1 cellular context compared by ENCODE assay signal in genomic region chr17:32142038-32142856, GRCh38.
A peak's percentile ranks its signal among the peaks of the same experiment; 100 is the strongest.
TF ChIP-seq lines count a peak whose summit lies in the region.

Gene RHOT1 (plus strand): TSS chr17:32142502. CDS start chr17:32142693, 191 bp downstream.

TF ChIP-seq in K562, 482 proteins besides CTCF, POLR2A, EP300 and RAD21 (continued from another document and continues in another):
- TF ChIP-seq AFF1 (IDR thresholded peaks at IDR 0.05; ENCODE audit: low read depth in 1 of 2, partially characterized antibody in 2 of 2) = peak in 1 of 2 experiments; percentile 30
- TF ChIP-seq, protein P1, sequence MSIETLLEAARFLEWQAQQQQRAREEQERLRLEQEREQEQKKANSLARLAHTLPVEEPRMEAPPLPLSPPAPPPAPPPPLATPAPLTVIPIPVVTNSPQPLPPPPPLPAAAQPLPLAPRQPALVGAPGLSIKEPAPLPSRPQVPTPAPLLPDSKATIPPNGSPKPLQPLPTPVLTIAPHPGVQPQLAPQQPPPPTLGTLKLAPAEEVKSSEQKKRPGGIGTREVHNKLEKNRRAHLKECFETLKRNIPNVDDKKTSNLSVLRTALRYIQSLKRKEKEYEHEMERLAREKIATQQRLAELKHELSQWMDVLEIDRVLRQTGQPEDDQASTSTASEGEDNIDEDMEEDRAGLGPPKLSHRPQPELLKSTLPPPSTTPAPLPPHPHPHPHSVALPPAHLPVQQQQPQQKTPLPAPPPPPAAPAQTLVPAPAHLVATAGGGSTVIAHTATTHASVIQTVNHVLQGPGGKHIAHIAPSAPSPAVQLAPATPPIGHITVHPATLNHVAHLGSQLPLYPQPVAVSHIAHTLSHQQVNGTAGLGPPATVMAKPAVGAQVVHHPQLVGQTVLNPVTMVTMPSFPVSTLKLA (conservative IDR thresholded peaks at IDR 0.05) = peak; percentile 25 to 42; a peak in 1 of 4 replicates
- TF ChIP-seq, protein P2, sequence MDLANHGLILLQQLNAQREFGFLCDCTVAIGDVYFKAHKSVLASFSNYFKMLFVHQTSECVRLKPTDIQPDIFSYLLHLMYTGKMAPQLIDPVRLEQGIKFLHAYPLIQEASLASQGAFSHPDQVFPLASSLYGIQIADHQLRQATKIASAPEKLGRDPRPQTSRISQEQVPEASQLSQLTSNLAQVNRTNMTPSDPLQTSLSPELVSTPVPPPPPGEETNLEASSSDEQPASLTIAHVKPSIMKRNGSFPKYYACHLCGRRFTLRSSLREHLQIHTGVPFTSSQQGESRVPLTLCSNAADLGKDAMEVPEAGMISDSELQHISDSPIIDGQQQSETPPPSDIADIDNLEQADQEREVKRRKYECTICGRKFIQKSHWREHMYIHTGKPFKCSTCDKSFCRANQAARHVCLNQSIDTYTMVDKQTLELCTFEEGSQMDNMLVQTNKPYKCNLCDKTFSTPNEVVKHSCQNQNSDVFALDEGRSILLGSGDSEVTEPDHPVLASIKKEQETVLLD (IDR thresholded peaks at IDR 0.05) = peak; percentile 66; the same call in 1 of the 2 replicates
- no peak for TF ChIP-seq MTF1 (CRISPR knock-in tag; IDR thresholded peaks at IDR 0.05; ENCODE audit: borderline replicate concordance)
- TF ChIP-seq, protein P3, sequence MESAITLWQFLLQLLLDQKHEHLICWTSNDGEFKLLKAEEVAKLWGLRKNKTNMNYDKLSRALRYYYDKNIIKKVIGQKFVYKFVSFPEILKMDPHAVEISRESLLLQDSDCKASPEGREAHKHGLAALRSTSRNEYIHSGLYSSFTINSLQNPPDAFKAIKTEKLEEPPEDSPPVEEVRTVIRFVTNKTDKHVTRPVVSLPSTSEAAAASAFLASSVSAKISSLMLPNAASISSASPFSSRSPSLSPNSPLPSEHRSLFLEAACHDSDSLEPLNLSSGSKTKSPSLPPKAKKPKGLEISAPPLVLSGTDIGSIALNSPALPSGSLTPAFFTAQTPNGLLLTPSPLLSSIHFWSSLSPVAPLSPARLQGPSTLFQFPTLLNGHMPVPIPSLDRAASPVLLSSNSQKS (CRISPR knock-in tag; IDR thresholded peaks at IDR 0.05) = no peak
- TF ChIP-seq, protein P4, sequence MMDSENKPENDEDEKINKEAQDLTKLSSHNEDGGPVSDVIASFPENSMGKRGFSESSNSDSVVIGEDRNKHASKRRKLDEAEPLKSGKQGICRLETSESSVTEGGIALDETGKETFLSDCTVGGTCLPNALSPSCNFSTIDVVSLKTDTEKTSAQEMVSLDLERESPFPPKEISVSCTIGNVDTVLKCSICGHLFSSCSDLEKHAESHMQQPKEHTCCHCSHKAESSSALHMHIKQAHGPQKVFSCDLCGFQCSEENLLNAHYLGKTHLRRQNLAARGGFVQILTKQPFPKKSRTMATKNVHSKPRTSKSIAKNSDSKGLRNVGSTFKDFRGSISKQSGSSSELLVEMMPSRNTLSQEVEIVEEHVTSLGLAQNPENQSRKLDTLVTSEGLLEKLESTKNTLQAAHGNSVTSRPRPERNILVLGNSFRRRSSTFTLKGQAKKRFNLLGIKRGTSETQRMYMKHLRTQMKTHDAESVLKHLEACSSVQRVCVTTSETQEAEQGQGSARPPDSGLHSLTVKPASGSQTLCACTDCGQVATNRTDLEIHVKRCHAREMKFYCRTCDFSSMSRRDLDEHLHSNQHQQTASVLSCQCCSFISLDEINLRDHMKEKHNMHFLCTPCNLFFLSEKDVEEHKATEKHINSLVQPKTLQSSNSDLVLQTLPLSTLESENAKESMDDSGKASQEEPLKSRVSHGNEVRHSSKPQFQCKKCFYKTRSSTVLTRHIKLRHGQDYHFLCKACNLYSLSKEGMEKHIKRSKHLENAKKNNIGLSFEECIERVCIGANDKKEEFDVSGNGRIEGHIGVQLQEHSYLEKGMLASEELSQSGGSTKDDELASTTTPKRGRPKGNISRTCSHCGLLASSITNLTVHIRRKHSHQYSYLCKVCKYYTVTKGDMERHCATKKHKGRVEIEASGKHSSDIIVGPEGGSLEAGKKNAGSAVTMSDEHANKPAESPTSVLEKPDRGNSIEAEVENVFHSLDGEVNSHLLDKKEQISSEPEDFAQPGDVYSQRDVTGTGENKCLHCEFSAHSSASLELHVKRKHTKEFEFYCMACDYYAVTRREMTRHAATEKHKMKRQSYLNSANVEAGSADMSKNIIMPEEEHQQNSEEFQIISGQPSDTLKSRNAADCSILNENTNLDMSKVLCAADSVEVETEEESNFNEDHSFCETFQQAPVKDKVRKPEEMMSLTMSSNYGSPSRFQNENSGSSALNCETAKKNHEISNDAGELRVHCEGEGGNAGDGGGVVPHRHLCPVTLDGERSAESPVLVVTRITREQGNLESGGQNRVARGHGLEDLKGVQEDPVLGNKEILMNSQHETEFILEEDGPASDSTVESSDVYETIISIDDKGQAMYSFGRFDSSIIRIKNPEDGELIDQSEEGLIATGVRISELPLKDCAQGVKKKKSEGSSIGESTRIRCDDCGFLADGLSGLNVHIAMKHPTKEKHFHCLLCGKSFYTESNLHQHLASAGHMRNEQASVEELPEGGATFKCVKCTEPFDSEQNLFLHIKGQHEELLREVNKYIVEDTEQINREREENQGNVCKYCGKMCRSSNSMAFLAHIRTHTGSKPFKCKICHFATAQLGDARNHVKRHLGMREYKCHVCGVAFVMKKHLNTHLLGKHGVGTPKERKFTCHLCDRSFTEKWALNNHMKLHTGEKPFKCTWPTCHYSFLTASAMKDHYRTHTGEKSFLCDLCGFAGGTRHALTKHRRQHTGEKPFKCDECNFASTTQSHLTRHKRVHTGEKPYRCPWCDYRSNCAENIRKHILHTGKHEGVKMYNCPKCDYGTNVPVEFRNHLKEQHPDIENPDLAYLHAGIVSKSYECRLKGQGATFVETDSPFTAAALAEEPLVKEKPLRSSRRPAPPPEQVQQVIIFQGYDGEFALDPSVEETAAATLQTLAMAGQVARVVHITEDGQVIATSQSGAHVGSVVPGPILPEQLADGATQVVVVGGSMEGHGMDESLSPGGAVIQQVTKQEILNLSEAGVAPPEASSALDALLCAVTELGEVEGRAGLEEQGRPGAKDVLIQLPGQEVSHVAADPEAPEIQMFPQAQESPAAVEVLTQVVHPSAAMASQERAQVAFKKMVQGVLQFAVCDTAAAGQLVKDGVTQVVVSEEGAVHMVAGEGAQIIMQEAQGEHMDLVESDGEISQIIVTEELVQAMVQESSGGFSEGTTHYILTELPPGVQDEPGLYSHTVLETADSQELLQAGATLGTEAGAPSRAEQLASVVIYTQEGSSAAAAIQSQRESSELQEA (IDR thresholded peaks at IDR 0.05; ENCODE audit: low read depth) = peak; percentile 92
- peak; percentile 64 for TF ChIP-seq HDAC2 (IDR thresholded peaks at IDR 0.05)
- TF ChIP-seq KAT7 (CRISPR knock-in tag; IDR thresholded peaks at IDR 0.05; ENCODE audit: borderline replicate concordance) = peak; percentile 51; the same call in 1 of the 2 replicates
- TF ChIP-seq MEIS2 (IDR thresholded peaks at IDR 0.05; ENCODE audit: partially characterized antibody) = peak; percentile 16
- peak; percentile 64 for TF ChIP-seq NEUROD1 (IDR thresholded peaks at IDR 0.05; ENCODE audit: borderline replicate concordance, low read depth, low read length, partially characterized antibody)
- TF ChIP-seq, protein P5, sequence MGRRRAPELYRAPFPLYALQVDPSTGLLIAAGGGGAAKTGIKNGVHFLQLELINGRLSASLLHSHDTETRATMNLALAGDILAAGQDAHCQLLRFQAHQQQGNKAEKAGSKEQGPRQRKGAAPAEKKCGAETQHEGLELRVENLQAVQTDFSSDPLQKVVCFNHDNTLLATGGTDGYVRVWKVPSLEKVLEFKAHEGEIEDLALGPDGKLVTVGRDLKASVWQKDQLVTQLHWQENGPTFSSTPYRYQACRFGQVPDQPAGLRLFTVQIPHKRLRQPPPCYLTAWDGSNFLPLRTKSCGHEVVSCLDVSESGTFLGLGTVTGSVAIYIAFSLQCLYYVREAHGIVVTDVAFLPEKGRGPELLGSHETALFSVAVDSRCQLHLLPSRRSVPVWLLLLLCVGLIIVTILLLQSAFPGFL (CRISPR knock-in tag; IDR thresholded peaks at IDR 0.05) = peak; percentile 89; the same call in 1 of the 2 replicates
- TF ChIP-seq HMGN3 (IDR thresholded peaks at IDR 0.05; ENCODE audit: borderline replicate concordance, extremely low read depth, insufficient read length, low read depth, low read length) = peak; percentile 69
- peak; percentile 41; the same call in 1 of the 2 replicates for TF ChIP-seq SMARCE1 (IDR thresholded peaks at IDR 0.05)
- TF ChIP-seq, protein P6, sequence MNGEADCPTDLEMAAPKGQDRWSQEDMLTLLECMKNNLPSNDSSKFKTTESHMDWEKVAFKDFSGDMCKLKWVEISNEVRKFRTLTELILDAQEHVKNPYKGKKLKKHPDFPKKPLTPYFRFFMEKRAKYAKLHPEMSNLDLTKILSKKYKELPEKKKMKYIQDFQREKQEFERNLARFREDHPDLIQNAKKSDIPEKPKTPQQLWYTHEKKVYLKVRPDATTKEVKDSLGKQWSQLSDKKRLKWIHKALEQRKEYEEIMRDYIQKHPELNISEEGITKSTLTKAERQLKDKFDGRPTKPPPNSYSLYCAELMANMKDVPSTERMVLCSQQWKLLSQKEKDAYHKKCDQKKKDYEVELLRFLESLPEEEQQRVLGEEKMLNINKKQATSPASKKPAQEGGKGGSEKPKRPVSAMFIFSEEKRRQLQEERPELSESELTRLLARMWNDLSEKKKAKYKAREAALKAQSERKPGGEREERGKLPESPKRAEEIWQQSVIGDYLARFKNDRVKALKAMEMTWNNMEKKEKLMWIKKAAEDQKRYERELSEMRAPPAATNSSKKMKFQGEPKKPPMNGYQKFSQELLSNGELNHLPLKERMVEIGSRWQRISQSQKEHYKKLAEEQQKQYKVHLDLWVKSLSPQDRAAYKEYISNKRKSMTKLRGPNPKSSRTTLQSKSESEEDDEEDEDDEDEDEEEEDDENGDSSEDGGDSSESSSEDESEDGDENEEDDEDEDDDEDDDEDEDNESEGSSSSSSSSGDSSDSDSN (IDR thresholded peaks at IDR 0.05; ENCODE audit: borderline replicate concordance in 1 of 2, low read depth in 2 of 2, low read length in 2 of 2) = 0 out of 4 replicates have a peak, but pooled peaks of 1 of the 2 experiments have one; percentile 12
- TF ChIP-seq TAF9B (IDR thresholded peaks at IDR 0.05; ENCODE audit: partially characterized antibody) = peak; percentile 34
- TF ChIP-seq JUND (IDR thresholded peaks at IDR 0.05; ENCODE audit: borderline replicate concordance, low read depth, low read length) = 0 out of 2 replicates have a peak, but pooled peaks have one; percentile 3
- 0 out of 3 replicates have a peak, but pooled peaks have one; percentile 16 for TF ChIP-seq JUND (tag; IDR thresholded peaks at IDR 0.05; ENCODE audit: borderline replicate concordance, low read depth, low read length)
- TF ChIP-seq, protein P7, sequence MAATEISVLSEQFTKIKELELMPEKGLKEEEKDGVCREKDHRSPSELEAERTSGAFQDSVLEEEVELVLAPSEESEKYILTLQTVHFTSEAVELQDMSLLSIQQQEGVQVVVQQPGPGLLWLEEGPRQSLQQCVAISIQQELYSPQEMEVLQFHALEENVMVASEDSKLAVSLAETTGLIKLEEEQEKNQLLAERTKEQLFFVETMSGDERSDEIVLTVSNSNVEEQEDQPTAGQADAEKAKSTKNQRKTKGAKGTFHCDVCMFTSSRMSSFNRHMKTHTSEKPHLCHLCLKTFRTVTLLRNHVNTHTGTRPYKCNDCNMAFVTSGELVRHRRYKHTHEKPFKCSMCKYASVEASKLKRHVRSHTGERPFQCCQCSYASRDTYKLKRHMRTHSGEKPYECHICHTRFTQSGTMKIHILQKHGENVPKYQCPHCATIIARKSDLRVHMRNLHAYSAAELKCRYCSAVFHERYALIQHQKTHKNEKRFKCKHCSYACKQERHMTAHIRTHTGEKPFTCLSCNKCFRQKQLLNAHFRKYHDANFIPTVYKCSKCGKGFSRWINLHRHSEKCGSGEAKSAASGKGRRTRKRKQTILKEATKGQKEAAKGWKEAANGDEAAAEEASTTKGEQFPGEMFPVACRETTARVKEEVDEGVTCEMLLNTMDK (IDR thresholded peaks at IDR 0.05; ENCODE audit: borderline replicate concordance, insufficient read depth, low read depth, low read length, poor library complexity, severe bottlenecking) = peak; percentile 57
- 0 out of 2 replicates have a peak, but pooled peaks have one; percentile 15 for TF ChIP-seq CTBP1 (IDR thresholded peaks at IDR 0.05; ENCODE audit: borderline replicate concordance)
- peak; percentile 69 for TF ChIP-seq TRIM28 (IDR thresholded peaks at IDR 0.05)
- TF ChIP-seq CXXC5 (CRISPR knock-in tag; IDR thresholded peaks at IDR 0.05) = peak; percentile 66; the same call in 1 of the 2 replicates
- no peak for TF ChIP-seq ETV6 (IDR thresholded peaks at IDR 0.05; ENCODE audit: borderline replicate concordance in 1 of 2, low read depth in 2 of 2, low read length in 1 of 2)
- no peak for TF ChIP-seq ETV6 (CRISPR knock-in tag; IDR thresholded peaks at IDR 0.05; ENCODE audit: borderline replicate concordance)
- TF ChIP-seq HNRNPLL (IDR thresholded peaks at IDR 0.05; ENCODE audit: low read depth, low read length, poor library complexity, severe bottlenecking) = no peak
- peak; percentile 53 to 57; a peak in 1 of 4 replicates for TF ChIP-seq NONO (IDR thresholded peaks at IDR 0.05; ENCODE audit: low read depth in 2 of 2, low read length in 1 of 2)
- peak; percentile 42; the same call in 1 of the 2 replicates for TF ChIP-seq PHF8 (IDR thresholded peaks at IDR 0.05; ENCODE audit: borderline replicate concordance, low read length)
- TF ChIP-seq SUPT5H (IDR thresholded peaks at IDR 0.05) = peak; percentile 30
- peak; percentile 72 for TF ChIP-seq CREM (IDR thresholded peaks at IDR 0.05; ENCODE audit: low read depth)
- peak; percentile 81; the same call in 1 of the 2 replicates for TF ChIP-seq ZBTB1 (CRISPR knock-in tag; IDR thresholded peaks at IDR 0.05; ENCODE audit: borderline replicate concordance, low read depth)
- TF ChIP-seq TEAD4 (IDR thresholded peaks at IDR 0.05; ENCODE audit: low read length) = peak; percentile 9; the same call in 1 of the 2 replicates
- TF ChIP-seq TEAD4 (CRISPR knock-in tag; IDR thresholded peaks at IDR 0.05; ENCODE audit: borderline replicate concordance) = no peak
- TF ChIP-seq RCOR1 (IDR thresholded peaks at IDR 0.05; ENCODE audit: borderline replicate concordance in 1 of 2, low read depth in 2 of 2, low read length in 2 of 2) = 0 out of 4 replicates have a peak, but pooled peaks of 1 of the 2 experiments have one; percentile 6
